Comparison of ENCODE assay signal across 10 cellular contexts in the genomic region with DNA sequence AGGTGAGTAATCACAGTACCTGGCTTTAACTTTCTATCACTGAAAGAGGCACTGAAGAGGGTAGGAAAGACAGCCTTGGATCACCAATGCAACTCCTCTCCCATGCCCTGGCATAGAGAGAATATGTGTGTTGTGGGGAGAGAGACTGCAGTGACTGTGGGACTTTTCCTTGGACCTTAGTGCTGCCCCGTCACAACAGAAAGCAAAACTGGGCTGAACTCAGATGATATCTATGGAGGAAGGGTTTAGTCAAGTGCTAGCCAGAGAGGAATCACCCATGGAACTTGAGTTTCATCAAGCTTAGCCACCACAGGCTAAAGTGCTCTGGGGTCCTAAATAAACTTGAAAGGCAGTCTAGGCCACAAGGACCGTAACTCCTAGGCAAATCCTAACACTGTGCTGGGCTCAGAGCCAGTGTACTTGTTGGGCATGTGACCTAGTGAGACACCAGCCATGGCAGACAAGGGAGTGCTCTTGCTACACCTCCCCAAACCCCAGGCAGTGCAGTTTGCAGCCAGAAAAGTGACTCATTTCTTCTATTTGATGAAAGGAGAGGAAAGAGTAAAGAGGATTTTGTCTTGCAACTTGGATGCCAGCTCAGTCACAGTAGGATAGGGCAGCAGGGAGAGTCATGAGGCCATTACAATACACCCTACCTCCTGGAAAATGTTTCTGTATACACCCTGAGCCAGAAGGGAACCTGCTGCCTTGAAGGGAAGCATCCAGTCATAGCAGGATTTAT.
DNase-seq lines count a peak whose midpoint lies in the region; ATAC-seq, FAIRE-seq and TF ChIP-seq lines count a peak whose summit lies in the region.
"Had no signal": no experiment of that assay in that cellular context is flagged by ENCODE, and none has a peak within 500 bp of the region (broad histone marks: within the 10 kb centered on the region; RNA-seq: fewer than 3 reads in every experiment).

No MANE protein-coding gene starts in this region.

- peaks cover 6 to 22% of the 10 kb centered on the region in 2 donors for H3K9me3 Mint-ChIP-seq in natural killer cell

- peaks cover 4% of the 10 kb centered on the region for H3K36me3 Mint-ChIP-seq in natural killer cell

- H3K4me3 ChIP-seq in AG09309 (ENCODE audit: control insufficient read depth, low read depth, low read length) (no peak overlapping the region), astrocyte of the cerebellum (ENCODE audit: low read depth, low read length) (no peak overlapping the region), keratinocyte (ENCODE audit: control insufficient read depth in 2 of 3, extremely low read depth in 1 of 3, insufficient read depth in 2 of 3, low read depth in 1 of 3, low read length in 3 of 3) (no peak overlapping the region)
- H3K4me3 ChIP-seq: ascending aorta had no signal

- H4K20me1 ChIP-seq in keratinocyte (ENCODE audit: control insufficient read depth, extremely low read depth, insufficient read depth, low read length): no peaks in the 10 kb centered on the region

- no peaks in the 10 kb centered on the region for H3K9me1 ChIP-seq in keratinocyte (ENCODE audit: control insufficient read depth, extremely low read depth, insufficient read depth, low read length)

- in situ Hi-C loops in astrocyte of the cerebellum (cut with HindIII; ENCODE audit: low sequenced_read_pairs): no loop called here

- peak overlapping the region; percentile 85 for H3K27ac ChIP-seq in keratinocyte (ENCODE audit: control insufficient read depth, insufficient read depth, low read length)
- H3K27ac ChIP-seq: ascending aorta had no signal

- intact Hi-C loops in natural killer cell (cut with micrococcal nuclease): no loop called here

- H3K4me1 Mint-ChIP-seq in natural killer cell: no peaks in the 10 kb centered on the region

- H3K4me3 Mint-ChIP-seq in natural killer cell: no peak overlapping the region

- H3K27me3 Mint-ChIP-seq in natural killer cell (ENCODE audit: low read depth in 2 of 2): no peaks in the 10 kb centered on the region

- DNase-seq in AG09309 (ENCODE audit: low read depth): peak; percentile 57
- peak; percentile 52 for DNase-seq in HS-27A (ENCODE audit: low read depth)
- peak; percentile 24 for DNase-seq in astrocyte of the cerebellum (ENCODE audit: low read depth)
- DNase-seq in keratinocyte (ENCODE audit: low read depth, low spot score): peak; percentile 52
- no peak for DNase-seq in activated T-cell treated with anti-CD3 and anti-CD28 coated beads, Interleukin-2, amount 50 U/mL, for 48 hours
- DNase-seq in natural killer cell: no peak
- DNase-seq: SHP77 had no signal

- ATAC-seq in HG03025 (IDR thresholded peaks at IDR 0.05; ENCODE audit: low FRiP score, unreplicated experiment) (no peak), GM18870 (IDR thresholded peaks at IDR 0.05; ENCODE audit: unreplicated experiment) (no peak), natural killer cell (no peak)

- H3K36me3 ChIP-seq in keratinocyte (ENCODE audit: control insufficient read depth in 2 of 2, extremely low read depth in 1 of 2, insufficient read depth in 2 of 2, low read length in 2 of 2): no peaks in the 10 kb centered on the region
- H3K36me3 ChIP-seq: ascending aorta had no signal

- peaks cover 22% of the 10 kb centered on the region for H3K4me1 ChIP-seq in keratinocyte (ENCODE audit: control insufficient read depth, extremely low read depth, insufficient read depth, low read length)
- H3K4me1 ChIP-seq: ascending aorta had no signal

- no peaks in the 10 kb centered on the region for H3K27me3 ChIP-seq in keratinocyte (ENCODE audit: control insufficient read depth, extremely low read depth, insufficient read depth, low read length)
- H3K27me3 ChIP-seq: ascending aorta had no signal

- H3K9ac ChIP-seq in keratinocyte (ENCODE audit: control insufficient read depth, extremely low read depth, insufficient read depth, low read length): peak overlapping the region; percentile 43

- H3K27ac Mint-ChIP-seq in natural killer cell: no peak overlapping the region

- peak overlapping the region; percentile 65 for H2AFZ ChIP-seq in keratinocyte (ENCODE audit: control insufficient read depth, low read length)

- no peaks in the 10 kb centered on the region for H3K79me2 ChIP-seq in keratinocyte (ENCODE audit: control insufficient read depth, insufficient read depth, low read length)

- dilution Hi-C loops in keratinocyte (cut with MboI; ENCODE audit: extremely low pct_ligation_motif_present, low sequenced_read_pairs): no loop called here

- no peak for TF ChIP-seq CTCF in AG09309 (IDR thresholded peaks at IDR 0.05; ENCODE audit: control insufficient read depth, insufficient read depth, low read depth, low read length, missing control alignments)
- no peak for TF ChIP-seq CTCF in astrocyte of the cerebellum (IDR thresholded peaks at IDR 0.05; ENCODE audit: low read depth, low read length, missing control alignments)
- TF ChIP-seq CTCF in keratinocyte (optimal IDR thresholded peaks at IDR 0.05 in 1 of 3, IDR thresholded peaks at IDR 0.05 in 1 of 3, conservative IDR thresholded peaks at IDR 0.05 in 1 of 3; ENCODE audit: extremely low read depth in 1 of 3, insufficient read depth in 2 of 3, low read length in 3 of 3): no peak
- no peak for TF ChIP-seq CTCF in natural killer cell (IDR thresholded peaks at IDR 0.05)

- no peaks in the 10 kb centered on the region for H3K9me3 ChIP-seq in keratinocyte (ENCODE audit: control insufficient read depth, low read depth, low read length)
- H3K9me3 ChIP-seq: ascending aorta had no signal

- H3K4me2 ChIP-seq in keratinocyte (ENCODE audit: control insufficient read depth, extremely low read depth, insufficient read depth, low read depth, low read length): peak overlapping the region; percentile 57

- FAIRE-seq in keratinocyte (lab: Jason Lieb, UNC): peak; percentile 88

Comparison
In these comparisons a context has a peak if more than half of its experiments do, and no peak if none do; other contexts are left out.
1. DNase-seq: peak in AG09309 (single experiment), HS-27A (single experiment), astrocyte of the cerebellum (single experiment) and keratinocyte (single experiment); none in activated T-cell treated with anti-CD3 and anti-CD28 coated beads, Interleukin-2, amount 50 U/mL, for 48 hours (0 of 2) and natural killer cell (single experiment).